In the genomic region with DNA sequence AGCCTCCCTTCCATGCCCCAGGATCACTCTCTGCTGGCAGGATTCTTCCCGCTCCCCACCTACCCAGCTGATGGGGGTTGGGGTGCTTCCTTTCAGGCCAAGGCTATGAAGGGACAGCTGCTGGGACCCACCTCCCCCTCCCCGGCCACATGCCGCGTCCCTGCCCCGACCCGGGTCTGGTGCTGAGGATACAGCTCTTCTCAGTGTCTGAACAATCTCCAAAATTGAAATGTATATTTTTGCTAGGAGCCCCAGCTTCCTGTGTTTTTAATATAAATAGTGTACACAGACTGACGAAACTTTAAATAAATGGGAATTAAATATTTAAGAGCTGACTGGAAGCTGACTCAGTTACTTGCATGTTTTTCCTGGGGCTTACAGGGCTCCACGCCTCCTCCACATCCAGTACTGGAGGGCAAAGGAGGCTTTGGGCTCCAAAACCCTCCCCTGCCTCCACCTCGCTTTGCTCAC, we compare ENCODE assay signal across 19 cellular contexts. TPM values are rescaled to one million over a fixed set of nuclear protein-coding genes. Genes with fewer than 3 reads are reported as not detected.
DNase-seq lines count a peak whose midpoint lies in the region; TF ChIP-seq lines count a peak whose summit lies in the region.
"Had no signal": no experiment of that assay in that cellular context is flagged by ENCODE, and none has a peak within 500 bp of the region (broad histone marks: within the 10 kb centered on the region; RNA-seq: fewer than 3 reads in every experiment).

No MANE protein-coding gene starts in this region.

- intact Hi-C loops in activated T-helper 1 cell treated with anti-CD3 and anti-CD28 coated beads, Interleukin-12 subunit alpha, Interleukin-12 subunit beta, Interleukin-2, Interleukin-4 antibody, amounts not matched to agents 30 ng/mL and 10 ng/mL and 1 ng/mL, durations not matched to agents 14 hours and 24 hours and 36 hours (cut with micrococcal nuclease): no loop called here

- no peak overlapping the region for H3K4me3 Mint-ChIP-seq in activated T-helper 1 cell treated with anti-CD3 and anti-CD28 coated beads, Interleukin-12 subunit alpha, Interleukin-12 subunit beta, Interleukin-2, Interleukin-4 antibody, amounts not matched to agents 30 ng/mL and 10 ng/mL and 1 ng/mL, durations not matched to agents 14 hours and 24 hours and 36 hours
- H3K4me3 Mint-ChIP-seq: activated CD4-positive, alpha-beta memory T cell treated with anti-CD3 and anti-CD28 coated beads, Interleukin-2, amount 10 ng/mL, durations not matched to agents 7 days and 5 days; effector memory CD8-positive, alpha-beta T cell; natural killer cell had no signal

- H3K9me3 Mint-ChIP-seq in activated T-helper 1 cell treated with anti-CD3 and anti-CD28 coated beads, Interleukin-12 subunit alpha, Interleukin-12 subunit beta, Interleukin-2, Interleukin-4 antibody, amounts not matched to agents 30 ng/mL and 10 ng/mL and 1 ng/mL, durations not matched to agents 14 hours and 24 hours and 36 hours: peaks cover 19% of the 10 kb centered on the region

- no peaks in the 10 kb centered on the region for H3K27me3 Mint-ChIP-seq in activated T-helper 1 cell treated with anti-CD3 and anti-CD28 coated beads, Interleukin-12 subunit alpha, Interleukin-12 subunit beta, Interleukin-2, Interleukin-4 antibody, amounts not matched to agents 30 ng/mL and 10 ng/mL and 1 ng/mL, durations not matched to agents 14 hours and 24 hours and 36 hours (ENCODE audit: insufficient read depth)
- H3K27me3 Mint-ChIP-seq: activated CD4-positive, alpha-beta memory T cell treated with anti-CD3 and anti-CD28 coated beads, Interleukin-2, amount 10 ng/mL, durations not matched to agents 7 days and 5 days; effector memory CD8-positive, alpha-beta T cell had no signal

- no peak overlapping the region for H3K4me3 ChIP-seq in fibroblast of the aortic adventitia (ENCODE audit: low read depth, low read length)
- H3K4me3 ChIP-seq: body of pancreas, right atrium auricular region, vagina had no signal

- H3K36me3 Mint-ChIP-seq in activated T-helper 1 cell treated with anti-CD3 and anti-CD28 coated beads, Interleukin-12 subunit alpha, Interleukin-12 subunit beta, Interleukin-2, Interleukin-4 antibody, amounts not matched to agents 30 ng/mL and 10 ng/mL and 1 ng/mL, durations not matched to agents 14 hours and 24 hours and 36 hours (ENCODE audit: low read depth): peaks cover 23% of the 10 kb centered on the region

- DNase-seq in HPDE6-E6E7 (ENCODE audit: extremely low spot score) (peak; percentile 33), amniotic stem cell (lab: John Stamatoyannopoulos, UW) (peak; percentile 69), fibroblast of the aortic adventitia (ENCODE audit: low read depth) (peak; percentile 71), C1 segment of cervical spinal cord (lab: John Stamatoyannopoulos, UW) (no peak), NCI-H128 (lab: John Stamatoyannopoulos, UW; ENCODE audit: unreplicated experiment) (no peak), UCSD-AML1 (lab: John Stamatoyannopoulos, UW; ENCODE audit: unreplicated experiment) (no peak)
- DNase-seq in activated T-helper 1 cell treated with anti-CD3 and anti-CD28 coated beads, Interleukin-12 subunit alpha, Interleukin-12 subunit beta, Interleukin-2, Interleukin-4 antibody, amounts not matched to agents 30 ng/mL and 10 ng/mL and 1 ng/mL, durations not matched to agents 14 hours and 24 hours and 36 hours (ENCODE audit: low spot score): no peak
- DNase-seq: activated CD4-positive, alpha-beta memory T cell treated with anti-CD3 and anti-CD28 coated beads, Interleukin-2, amount 10 ng/mL, durations not matched to agents 7 days and 5 days; activated effector memory CD4-positive, alpha-beta T cell treated with anti-CD3 and anti-CD28 coated beads, Interleukin-2, amount 50 U/mL, for 16 hours; body of pancreas; COR-L47; effector memory CD8-positive, alpha-beta T cell; GOT3; natural killer cell; NCI-H2081; NCI-H774; stimulated activated naive CD4-positive, alpha-beta T cell treated with Interleukin-2 at 50 U/mL for 16 hours had no signal

- no peak for TF ChIP-seq CTCF in fibroblast of the aortic adventitia (IDR thresholded peaks at IDR 0.05; ENCODE audit: insufficient read depth, low read length)

- no peak overlapping the region for H3K27ac Mint-ChIP-seq in activated T-helper 1 cell treated with anti-CD3 and anti-CD28 coated beads, Interleukin-12 subunit alpha, Interleukin-12 subunit beta, Interleukin-2, Interleukin-4 antibody, amounts not matched to agents 30 ng/mL and 10 ng/mL and 1 ng/mL, durations not matched to agents 14 hours and 24 hours and 36 hours
- H3K27ac Mint-ChIP-seq: activated CD4-positive, alpha-beta memory T cell treated with anti-CD3 and anti-CD28 coated beads, Interleukin-2, amount 10 ng/mL, durations not matched to agents 7 days and 5 days; effector memory CD8-positive, alpha-beta T cell; natural killer cell had no signal

- no peaks in the 10 kb centered on the region for H3K4me1 Mint-ChIP-seq in activated T-helper 1 cell treated with anti-CD3 and anti-CD28 coated beads, Interleukin-12 subunit alpha, Interleukin-12 subunit beta, Interleukin-2, Interleukin-4 antibody, amounts not matched to agents 30 ng/mL and 10 ng/mL and 1 ng/mL, durations not matched to agents 14 hours and 24 hours and 36 hours (ENCODE audit: low read depth)
- H3K4me1 Mint-ChIP-seq: activated CD4-positive, alpha-beta memory T cell treated with anti-CD3 and anti-CD28 coated beads, Interleukin-2, amount 10 ng/mL, durations not matched to agents 7 days and 5 days; natural killer cell had no signal

RNA-seq across cellular contexts. Expression of a gene that starts 24.3 kb away (rescaled TPM):
- total RNA-seq in fibroblast of the aortic adventitia (ENCODE audit: low replicate concordance): 5.1 and 7.7 TPM in 2 replicates
- 21.9 and 22.3 TPM in 2 replicates for total RNA-seq in activated T-helper 1 cell treated with anti-CD3 and anti-CD28 coated beads, Interleukin-12 subunit alpha, Interleukin-12 subunit beta, Interleukin-2, Interleukin-4 antibody, amounts not matched to agents 30 ng/mL and 10 ng/mL and 1 ng/mL, durations not matched to agents 14 hours and 24 hours and 36 hours

RNA-seq across cellular contexts. Expression of a gene that starts 40.3 kb away (rescaled TPM):
- 778 and 1,853 TPM in 2 replicates for total RNA-seq in fibroblast of the aortic adventitia (ENCODE audit: low replicate concordance)
- total RNA-seq in activated T-helper 1 cell treated with anti-CD3 and anti-CD28 coated beads, Interleukin-12 subunit alpha, Interleukin-12 subunit beta, Interleukin-2, Interleukin-4 antibody, amounts not matched to agents 30 ng/mL and 10 ng/mL and 1 ng/mL, durations not matched to agents 14 hours and 24 hours and 36 hours: 1,580 and 1,584 TPM in 2 replicates

Comparison
In these comparisons a context has a peak if more than half of its experiments do, and no peak if none do; other contexts are left out.
1. DNase-seq: peak in HPDE6-E6E7 (single experiment), amniotic stem cell (single experiment) and fibroblast of the aortic adventitia (single experiment); none in C1 segment of cervical spinal cord (0 of 14), NCI-H128 (single experiment), UCSD-AML1 (single experiment) and activated T-helper 1 cell treated with anti-CD3 and anti-CD28 coated beads, Interleukin-12 subunit alpha, Interleukin-12 subunit beta, Interleukin-2, Interleukin-4 antibody, amounts not matched to agents 30 ng/mL and 10 ng/mL and 1 ng/mL, durations not matched to agents 14 hours and 24 hours and 36 hours (single experiment).